Comparison of ENCODE assay signal across 17 cellular contexts in the genomic region with DNA sequence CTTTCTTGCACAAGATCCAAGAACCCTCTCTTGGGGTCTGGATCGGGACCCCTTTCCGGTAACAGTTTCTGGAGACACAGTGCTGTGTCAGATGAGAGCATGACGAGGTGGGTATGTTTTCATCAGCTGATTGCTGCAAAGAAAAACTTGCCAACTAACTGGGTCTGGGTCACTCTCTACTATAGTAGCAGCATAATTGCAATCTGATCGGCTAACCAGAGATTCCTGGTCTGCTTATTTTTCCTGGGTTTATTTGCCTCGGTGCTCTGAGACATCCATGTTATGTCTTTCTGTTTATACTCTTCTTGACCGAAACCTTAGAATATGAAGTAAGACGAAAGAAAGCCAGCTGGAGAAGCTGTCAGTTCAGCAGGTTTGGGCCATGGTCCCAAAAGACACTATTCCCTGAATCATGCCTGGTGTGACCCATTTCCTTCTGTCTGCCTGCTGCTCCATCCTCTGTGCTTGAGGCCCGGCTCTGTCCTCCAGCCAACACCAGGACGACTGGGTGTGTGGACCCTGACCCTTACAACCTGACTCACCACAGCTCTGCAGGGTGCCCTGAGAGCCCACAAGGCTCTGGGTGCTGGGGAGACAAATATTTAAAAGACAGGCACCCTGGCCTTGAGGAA. TPM values are rescaled to one million over a fixed set of nuclear protein-coding genes. Genes with fewer than 3 reads are reported as not detected.
DNase-seq lines count a peak whose midpoint lies in the region; TF ChIP-seq lines count a peak whose summit lies in the region.
"Had no signal": no experiment of that assay in that cellular context is flagged by ENCODE, and none has a peak within 500 bp of the region (broad histone marks: within the 10 kb centered on the region; RNA-seq: fewer than 3 reads in every experiment).

No MANE protein-coding gene starts in this region.

- H3K9me3 Mint-ChIP-seq in activated CD4-positive, alpha-beta T cell treated with anti-CD3 and anti-CD28 coated beads, Interleukin-2, amount 10 ng/mL, durations not matched to agents 24 days and 14 days, result peaks cover 9% of the 10 kb centered on the region

- intact Hi-C loops in activated CD4-positive, alpha-beta T cell treated with anti-CD3 and anti-CD28 coated beads, Interleukin-2, amount 10 ng/mL, durations not matched to agents 24 days and 14 days (cut with micrococcal nuclease), result no loop called here

- no peak overlapping the region for H3K4me3 Mint-ChIP-seq in activated CD4-positive, alpha-beta T cell treated with anti-CD3 and anti-CD28 coated beads, Interleukin-2, amount 10 ng/mL, durations not matched to agents 24 days and 14 days

- no peaks in the 10 kb centered on the region for H3K27me3 ChIP-seq in Peyer's patch
- no peaks in the 10 kb centered on the region for H3K27me3 ChIP-seq in hepatocyte
- H3K27me3 ChIP-seq in smooth muscle cell (ENCODE audit: low read depth), result no peaks in the 10 kb centered on the region
- H3K27me3 ChIP-seq: adrenal gland, testis had no signal

- peaks cover 4% of the 10 kb centered on the region for H3F3A ChIP-seq in smooth muscle cell (ENCODE audit: low read depth)

- 67% methylated on average over 9 of the region's 9 CpGs for WGBS in hepatocyte (ENCODE audit: low lambda C conversion rate, missing lambda C conversion rate)
- WGBS in smooth muscle cell (ENCODE audit: low lambda C conversion rate), result 79% methylated on average over 9 of the region's 9 CpGs

- no peaks in the 10 kb centered on the region for H4K20me1 ChIP-seq in hepatocyte (ENCODE audit: insufficient read depth, poor library complexity, severe bottlenecking)
- no peaks in the 10 kb centered on the region for H4K20me1 ChIP-seq in smooth muscle cell (ENCODE audit: low read depth)

- H3K27ac ChIP-seq in Peyer's patch (peak overlapping the region in 2 of 4 donors; percentile 32 to 39), hepatocyte (peak overlapping the region; percentile 84), smooth muscle cell (ENCODE audit: low read depth) (peak overlapping the region; percentile 64)
- H3K27ac ChIP-seq: C4-2B, testis had no signal

- H2AFZ ChIP-seq in hepatocyte (no peak overlapping the region), smooth muscle cell (ENCODE audit: low read depth) (peak overlapping the region; percentile 81)

- no peaks in the 10 kb centered on the region for H3K9me2 ChIP-seq in hepatocyte (replicated peaks; ENCODE audit: insufficient read depth)

- H3K4me1 Mint-ChIP-seq in activated CD4-positive, alpha-beta T cell treated with anti-CD3 and anti-CD28 coated beads, Interleukin-2, amount 10 ng/mL, durations not matched to agents 24 days and 14 days, result no peaks in the 10 kb centered on the region

- in situ Hi-C loops in G401 (cut with HindIII; ENCODE audit: low sequenced_read_pairs), result no loop called here

- H3K27ac Mint-ChIP-seq in activated CD4-positive, alpha-beta T cell treated with anti-CD3 and anti-CD28 coated beads, Interleukin-2, amount 10 ng/mL, durations not matched to agents 24 days and 14 days, result no peak overlapping the region

- H3K36me3 ChIP-seq in Peyer's patch (no peaks in the 10 kb centered on the region), hepatocyte (replicated peaks; ENCODE audit: insufficient read depth, low read depth) (no peaks in the 10 kb centered on the region), smooth muscle cell (ENCODE audit: low read depth) (no peaks in the 10 kb centered on the region)
- H3K36me3 ChIP-seq: adrenal gland had no signal

- H3K9me3 ChIP-seq in Peyer's patch (no peaks in the 10 kb centered on the region), hepatocyte (ENCODE audit: low read depth) (no peaks in the 10 kb centered on the region), smooth muscle cell (replicated peaks; ENCODE audit: low read depth) (no peaks in the 10 kb centered on the region)
- H3K9me3 ChIP-seq: adrenal gland, testis had no signal

- H3K79me2 ChIP-seq in hepatocyte, result no peaks in the 10 kb centered on the region
- H3K79me2 ChIP-seq in smooth muscle cell (ENCODE audit: low read depth), result no peaks in the 10 kb centered on the region

- peak; percentile 62 for DNase-seq in G401 (ENCODE audit: low spot score)
- DNase-seq in Peyer's patch, result peak in 2 of 3 donors; percentile 59 to 74
- DNase-seq in hepatocyte (ENCODE audit: low spot score), result peak; percentile 49
- no peak for DNase-seq in smooth muscle cell (lab: John Stamatoyannopoulos, UW; ENCODE audit: unreplicated experiment)
- no peak for DNase-seq in NCI-H226
- DNase-seq in NCI-H1105 (lab: John Stamatoyannopoulos, UW), result no peak
- DNase-seq in NOMO-1 treated with dmso at 0.1 percent for 144 hours (lab: John Stamatoyannopoulos, UW; ENCODE audit: unreplicated experiment), result no peak
- no peak for DNase-seq in activated CD4-positive, alpha-beta T cell treated with anti-CD3 and anti-CD28 coated beads, Interleukin-2, amount 10 ng/mL, durations not matched to agents 24 days and 14 days
- DNase-seq: NCI-H1930; occipital lobe; SHP77; stimulated activated CD4-positive, alpha-beta T cell treated with anti-CD3 and anti-CD28 coated beads, Interleukin-12 subunit alpha, Interleukin-12 subunit beta, amount 100 ng/mL, for 4 hours; T1000; testis had no signal

- no peaks in the 10 kb centered on the region for H3K36me3 Mint-ChIP-seq in activated CD4-positive, alpha-beta T cell treated with anti-CD3 and anti-CD28 coated beads, Interleukin-2, amount 10 ng/mL, durations not matched to agents 24 days and 14 days (ENCODE audit: low read depth)

- peaks cover 36% of the 10 kb centered on the region for H3K27me3 Mint-ChIP-seq in activated CD4-positive, alpha-beta T cell treated with anti-CD3 and anti-CD28 coated beads, Interleukin-2, amount 10 ng/mL, durations not matched to agents 24 days and 14 days

- H3K4me2 ChIP-seq in hepatocyte (no peak overlapping the region), smooth muscle cell (peak overlapping the region; percentile 53)

- TF ChIP-seq CTCF in Peyer's patch (IDR thresholded peaks at IDR 0.05) (no peak), hepatocyte (IDR thresholded peaks at IDR 0.05; ENCODE audit: poor library complexity) (no peak), smooth muscle cell (IDR thresholded peaks at IDR 0.05; ENCODE audit: borderline replicate concordance, insufficient read depth, poor library complexity, severe bottlenecking) (no peak)

- no peak overlapping the region for H3K9ac ChIP-seq in smooth muscle cell (ENCODE audit: low read depth)

- no peak overlapping the region for H3K4me3 ChIP-seq in Peyer's patch
- H3K4me3 ChIP-seq in hepatocyte, result no peak overlapping the region
- no peak overlapping the region for H3K4me3 ChIP-seq in smooth muscle cell
- H3K4me3 ChIP-seq: adrenal gland, testis had no signal

- TF ChIP-seq POLR2A in Peyer's patch (IDR thresholded peaks at IDR 0.05), result no peak

- peaks cover 0 to 21% (median 0%) of the 10 kb centered on the region in 4 donors for H3K4me1 ChIP-seq in Peyer's patch
- H3K4me1 ChIP-seq in hepatocyte (ENCODE audit: insufficient read depth), result peaks cover 25% of the 10 kb centered on the region
- H3K4me1 ChIP-seq in smooth muscle cell (ENCODE audit: low read depth), result peaks cover 13% of the 10 kb centered on the region
- H3K4me1 ChIP-seq: testis had no signal

RNA-seq across cellular contexts. Expression of a gene that starts 24.1 kb away (rescaled TPM):
- 0.37 and 2.5 TPM in 2 replicates for total RNA-seq in G401 (2014; rRNA removed; shearing (Covaris generic))
- total RNA-seq in Peyer's patch, result 10 to 100 TPM in 3 of 4 donors, 1 to 10 TPM in 1; 8.4 to 48.7 (median 13.2) TPM
- 59.4 and 75.1 TPM in 2 replicates for total RNA-seq in hepatocyte
- polyA plus RNA-seq in hepatocyte, result 23.3 and 27.1 TPM in 2 replicates
- 163 and 176 TPM in 2 replicates for total RNA-seq in smooth muscle cell
- polyA plus RNA-seq in smooth muscle cell, result 62.0 and 74.0 TPM in 2 replicates
- total RNA-seq in activated CD4-positive, alpha-beta T cell treated with anti-CD3 and anti-CD28 coated beads, Interleukin-2, amount 10 ng/mL, durations not matched to agents 24 days and 14 days, result 0.05 and 0.12 TPM in 2 replicates
- total RNA-seq: lung microvascular endothelial cell had no signal

Comparison
In these comparisons a context has a peak if more than half of its experiments do, and no peak if none do; other contexts are left out.
1. DNase-seq: peak in G401 (single experiment), Peyer's patch (2 of 3) and hepatocyte (single experiment); none in smooth muscle cell (single experiment), NCI-H226 (single experiment), NCI-H1105 (single experiment), NOMO-1 treated with dmso at 0.1 percent for 144 hours (single experiment) and activated CD4-positive, alpha-beta T cell treated with anti-CD3 and anti-CD28 coated beads, Interleukin-2, amount 10 ng/mL, durations not matched to agents 24 days and 14 days (single experiment).